ENCODE assay signal across 37 cellular contexts in genomic region chr2:68491582-68491981, GRCh38. TPM values are rescaled to one million over a fixed set of nuclear protein-coding genes. Genes with fewer than 3 reads are reported as not detected.
DNase-seq lines count a peak whose midpoint lies in the region; ATAC-seq, FAIRE-seq and TF ChIP-seq lines count a peak whose summit lies in the region.
"Had no signal": no experiment of that assay in that cellular context is flagged by ENCODE, and none has a peak within 500 bp of the region (broad histone marks: within the 10 kb centered on the region; RNA-seq: fewer than 3 reads in every experiment).

No MANE protein-coding gene starts in this region.

- H3K27ac Mint-ChIP-seq in progenitor cell of endocrine pancreas, result no peak overlapping the region
- H3K27ac Mint-ChIP-seq: B cell; CD14-positive monocyte; CD4-positive, alpha-beta memory T cell; CD4-positive, alpha-beta T cell; CD4-positive, CD25-positive, alpha-beta regulatory T cell; CD8-positive, alpha-beta memory T cell; CD8-positive, alpha-beta T cell had no signal

- peaks cover 9% of the 10 kb centered on the region for H3K36me3 Mint-ChIP-seq in progenitor cell of endocrine pancreas (ENCODE audit: insufficient read depth)

- H3K79me2 ChIP-seq in HepG2 (ENCODE audit: insufficient read depth, low read length), result no peaks in the 10 kb centered on the region

- no peak overlapping the region for H3K4me3 Mint-ChIP-seq in progenitor cell of endocrine pancreas (ENCODE audit: low read depth)
- H3K4me3 Mint-ChIP-seq: B cell; CD14-positive monocyte; CD4-positive, alpha-beta memory T cell; CD4-positive, alpha-beta T cell; CD4-positive, CD25-positive, alpha-beta regulatory T cell; CD8-positive, alpha-beta memory T cell; CD8-positive, alpha-beta T cell had no signal

- H3K27ac ChIP-seq in HepG2 (ENCODE audit: extremely low read length, insufficient read depth, low read length) (no peak overlapping the region), liver (ENCODE audit: low read depth in 1 of 2, low read length in 2 of 2) (peak overlapping the region; percentile 49 to 62), right lobe of liver (peak overlapping the region in 2 of 3 donors; percentile 60 to 64), coronary artery (no peak overlapping the region)
- H3K27ac ChIP-seq: 22Rv1; A549; BLaER1; BLaER1 treated with 17β-estradiol and CSF1 and Interleukin-3, amounts not matched to agents 10 nM and 100 nM; C4-2B had no signal

- H3K36me3 ChIP-seq in HepG2 (replicated peaks in 1 of 2; ENCODE audit: control insufficient read depth in 1 of 2, insufficient read depth in 2 of 2, low read length in 2 of 2), result no peaks in the 10 kb centered on the region
- peaks cover 0 to 3% (median 0%) of the 10 kb centered on the region in 4 donors for H3K36me3 ChIP-seq in liver (ENCODE audit: control insufficient read depth in 4 of 4, insufficient read depth in 3 of 4, low read depth in 1 of 4, low read length in 3 of 4)
- no peaks in the 10 kb centered on the region for H3K36me3 ChIP-seq in right lobe of liver
- H3K36me3 ChIP-seq: BE2C had no signal

- BruUV-seq in HepG2 (replicated peaks; lab: Mats Ljungman, UMichigan), result no TSS peak

- no peaks in the 10 kb centered on the region for H3K27me3 ChIP-seq in HepG2 (ENCODE audit: control insufficient read depth in 1 of 2, insufficient read depth in 2 of 2, low read length in 2 of 2)
- H3K27me3 ChIP-seq in liver (ENCODE audit: control insufficient read depth in 4 of 4, insufficient read depth in 4 of 4, low read length in 3 of 4), result no peaks in the 10 kb centered on the region
- H3K27me3 ChIP-seq in right lobe of liver, result no peaks in the 10 kb centered on the region
- H3K27me3 ChIP-seq: BE2C; BLaER1; BLaER1 treated with 17β-estradiol and CSF1 and Interleukin-3, amounts not matched to agents 10 nM and 100 nM had no signal

- in situ Hi-C loops in HepG2 (cut with HindIII; ENCODE audit: extremely low pct_ligation_motif_present, low pct_unique_long_range_greater_than_20kb), result loop anchor here (5.0 kb wide), 1 partner anchor 101 kb away; no protein-coding TSS in a partner anchor

- 32% methylated on average over 1 of the region's 1 CpG for WGBS in HepG2 (ENCODE audit: low lambda C conversion rate)
- 45% methylated on average over 1 of the region's 1 CpG for WGBS in liver
- 50% methylated on average over 1 of the region's 1 CpG for WGBS in right lobe of liver (ENCODE audit: insufficient coverage, low coverage, low lambda C conversion rate, missing lambda C conversion rate)

- H3K4me1 ChIP-seq in HepG2 (ENCODE audit: insufficient read depth, low read length) (no peaks in the 10 kb centered on the region), liver (ENCODE audit: control insufficient read depth in 4 of 4, insufficient read depth in 4 of 4, low read length in 3 of 4) (peaks cover 0 to 28% (median 20%) of the 10 kb centered on the region in 4 donors), right lobe of liver (peaks cover 0 to 28% (median 6%) of the 10 kb centered on the region in 4 donors)
- H3K4me1 ChIP-seq: A549, BE2C, Caco-2 had no signal

- CTCF ChIA-PET in HepG2 (lab: Yijun Ruan, JAX; ENCODE audit: low intra/inter-chr PET ratio, low total read pairs), result interaction anchor here (1.3 kb wide), 1 partner anchor 224 kb away, joined by 3 read pairs; no protein-coding TSS in a partner anchor

- TF ChIP-seq CTCF in HepG2 (CRISPR knock-in tag; IDR thresholded peaks at IDR 0.05), result no peak
- no peak for TF ChIP-seq CTCF in liver (IDR thresholded peaks at IDR 0.05; ENCODE audit: low read depth, low read length, missing input control)
- TF ChIP-seq CTCF in right lobe of liver (IDR thresholded peaks at IDR 0.05), result no peak
- TF ChIP-seq CTCF in progenitor cell of endocrine pancreas (IDR thresholded peaks at IDR 0.05; ENCODE audit: unreplicated experiment), result no peak
- TF ChIP-seq CTCF in coronary artery (IDR thresholded peaks at IDR 0.05), result no peak

- H3K9me3 Mint-ChIP-seq in progenitor cell of endocrine pancreas (ENCODE audit: low read depth), result peaks cover 9% of the 10 kb centered on the region

- H3K4me3 ChIP-seq in HepG2 (replicated peaks in 1 of 3; ENCODE audit: insufficient read depth in 1 of 3, low read depth in 2 of 3, low read length in 3 of 3) (no peak overlapping the region), liver (ENCODE audit: low read depth in 1 of 3, low read length in 3 of 3) (no peak overlapping the region), right lobe of liver (peak overlapping the region in 1 of 3 donors; percentile 0), coronary artery (no peak overlapping the region)
- H3K4me3 ChIP-seq: A549; BLaER1; BLaER1 treated with 17β-estradiol and CSF1 and Interleukin-3, amounts not matched to agents 10 nM and 100 nM had no signal

- H3K9me3 ChIP-seq in HepG2 (ENCODE audit: low read length) (peaks cover 19% of the 10 kb centered on the region; the same call in 1 of the 2 replicates), liver (ENCODE audit: control insufficient read depth in 4 of 4, low read length in 3 of 4) (peaks cover 0 to 4% (median 2%) of the 10 kb centered on the region in 4 donors), right lobe of liver (no peaks in the 10 kb centered on the region)
- H3K9me3 ChIP-seq: BE2C had no signal

- TF ChIP-seq EP300 in HepG2 (IDR thresholded peaks at IDR 0.05; ENCODE audit: low read depth in 2 of 2, low read length in 2 of 2), result no peak
- no peak for TF ChIP-seq EP300 in HepG2 (CRISPR knock-in tag; IDR thresholded peaks at IDR 0.05; ENCODE audit: borderline replicate concordance)

- intact Hi-C loops in HepG2 (cut with micrococcal nuclease; ENCODE audit: unreplicated experiment) (no loop called here), right lobe of liver (cut with DNase I) (no loop called here)

- H3K9ac ChIP-seq in HepG2 (ENCODE audit: insufficient read depth, low read depth, low read length) (no peak overlapping the region), liver (ENCODE audit: low read depth in 1 of 2, low read length in 2 of 2) (peak overlapping the region in 1 of 2 donors; percentile 14)
- H3K9ac ChIP-seq: BLaER1; BLaER1 treated with 17β-estradiol and CSF1 and Interleukin-3, amounts not matched to agents 10 nM and 100 nM had no signal

- no peak for TF ChIP-seq POLR2A in HepG2 (IDR thresholded peaks at IDR 0.05; ENCODE audit: insufficient read depth in 1 of 2, low read depth in 2 of 2, low read length in 2 of 2)
- TF ChIP-seq POLR2A in right lobe of liver (IDR thresholded peaks at IDR 0.05), result peak; percentile 49

- H3K4me1 Mint-ChIP-seq in progenitor cell of endocrine pancreas (ENCODE audit: low read depth), result peaks cover 3% of the 10 kb centered on the region

- FAIRE-seq in HepG2 (lab: Jason Lieb, UNC), result no peak
- FAIRE-seq: A204.1, A549, D721Med had no signal

- POLR2A ChIA-PET in HepG2 (lab: Yijun Ruan, JAX), result no interaction called here

- no peaks in the 10 kb centered on the region for H4K20me1 ChIP-seq in HepG2 (ENCODE audit: insufficient read depth, low read length)
- H4K20me1 ChIP-seq: BLaER1; BLaER1 treated with 17β-estradiol and CSF1 and Interleukin-3, amounts not matched to agents 10 nM and 100 nM had no signal

- no peaks in the 10 kb centered on the region for H3K27me3 Mint-ChIP-seq in progenitor cell of endocrine pancreas
- H3K27me3 Mint-ChIP-seq: B cell; CD4-positive, alpha-beta memory T cell; CD4-positive, alpha-beta T cell; CD4-positive, CD25-positive, alpha-beta regulatory T cell; CD8-positive, alpha-beta memory T cell had no signal

- H3K4me2 ChIP-seq in HepG2 (ENCODE audit: low read depth, low read length), result no peak overlapping the region
- H3K4me2 ChIP-seq: A549; BLaER1; BLaER1 treated with 17β-estradiol and CSF1 and Interleukin-3, amounts not matched to agents 10 nM and 100 nM had no signal

- H2AFZ ChIP-seq in HepG2 (ENCODE audit: low read length), result no peak overlapping the region

- ATAC-seq in left lobe of liver (peak; percentile 88), HepG2 (peak; percentile 66), right lobe of liver (peak; percentile 84 to 96 (median 92)), GM19463 (IDR thresholded peaks at IDR 0.05; ENCODE audit: unreplicated experiment) (no peak)
- ATAC-seq: A549; CD8-positive, alpha-beta T cell had no signal

- TF ChIP-seq RAD21 in HepG2 (CRISPR knock-in tag; IDR thresholded peaks at IDR 0.05) (no peak), liver (IDR thresholded peaks at IDR 0.05) (peak; percentile 27 to 33)

- DNase-seq in left lobe of liver (ENCODE audit: low spot score), result peak; percentile 58
- DNase-seq in HepG2 (ENCODE audit: low spot score), result peak; percentile 35
- peak in 1 of 3 donors; percentile 62 for DNase-seq in right lobe of liver
- no peak for DNase-seq in putamen (ENCODE audit: low spot score)
- no peak for DNase-seq in progenitor cell of endocrine pancreas (ENCODE audit: low spot score, unreplicated experiment)
- DNase-seq in coronary artery (ENCODE audit: low spot score), result no peak
- DNase-seq: 8988T; ACHN; AML-193; BE2C; C1 segment of cervical spinal cord; Caco-2; Calu3; CD4-positive, alpha-beta memory T cell; CD4-positive, alpha-beta T cell; CD4-positive, CD25-positive, alpha-beta regulatory T cell; CD8-positive, alpha-beta memory T cell; CD8-positive, alpha-beta T cell; COR-L47; DMS 273 treated with DMSO at 0.1 percent for 48 hours; DMS153; DMS53; DMS79; DMS79 treated with DMSO at 0.1 percent for 48 hours; DND-41; EL had no signal

RNA-seq across cellular contexts. Expression of gene APLF, which starts 24.2 kb away (rescaled TPM):
- total RNA-seq in left lobe of liver, result 1.1 TPM
- 2.0 and 2.2 TPM in 2 replicates for total RNA-seq in HepG2 (2016; rRNA removed; fragmentation: Illumina TruSeq; extraction: Trizol)
- 13.5 and 14.5 TPM in 2 replicates for total RNA-seq in HepG2 (2016; cell fraction: cytosol; rRNA removed; fragmentation: Illumina TruSeq; extraction: Trizol; ENCODE audit: low read depth)
- 1.7 and 2.3 TPM in 2 replicates for total RNA-seq in HepG2 (2016; cell fraction: insoluble cytoplasmic fraction; rRNA removed; fragmentation: Illumina TruSeq; extraction: Trizol)
- total RNA-seq in HepG2 (2016; cell fraction: membrane; rRNA removed; fragmentation: Illumina TruSeq; extraction: Trizol), result 7.8 and 9.4 TPM in 2 replicates
- total RNA-seq in HepG2 (2016; cell fraction: nucleus; rRNA removed; fragmentation: Illumina TruSeq; extraction: Trizol), result 2.2 and 2.3 TPM in 2 replicates
- polyA plus RNA-seq in HepG2 (2011; rRNA removed), result 0.45 and 0.57 TPM in 2 replicates
- polyA plus RNA-seq in HepG2 (2011; cell fraction: cytosol; rRNA removed), result 0.24 and 0.33 TPM in 2 replicates
- polyA plus RNA-seq in HepG2 (2011; cell fraction: nucleus; rRNA removed), result 0.34 and 0.47 TPM in 2 replicates
- 0.60 and 0.76 TPM in 2 replicates for polyA plus RNA-seq in HepG2 (2012)
- 0.14 and 0.24 TPM in 2 replicates for polyA plus RNA-seq in HepG2 (2016; cell fraction: cytosol; fragmentation: Illumina TruSeq; extraction: Trizol; ENCODE audit: low read depth)
- 1.5 and 2.1 TPM in 2 replicates for polyA plus RNA-seq in HepG2 (2016; cell fraction: insoluble cytoplasmic fraction; fragmentation: Illumina TruSeq; extraction: Trizol; ENCODE audit: low read depth)
- 0.31 and 0.42 TPM in 2 replicates for polyA plus RNA-seq in HepG2 (2016; cell fraction: membrane; fragmentation: Illumina TruSeq; extraction: Trizol; ENCODE audit: low read depth)
- polyA plus RNA-seq in HepG2 (2016; cell fraction: nucleus; fragmentation: Illumina TruSeq; extraction: Trizol; ENCODE audit: insufficient read depth, low read depth), result 1.4 and 1.7 TPM in 2 replicates
- 0.05 and 0.44 TPM in 2 replicates for polyA minus RNA-seq in HepG2 (2011; rRNA and poly(A)+ RNA removed; ENCODE audit: low replicate concordance)
- 0.79 and 2.0 TPM in 2 replicates for polyA minus RNA-seq in HepG2 (2011; cell fraction: cytosol; rRNA and poly(A)+ RNA removed)
- polyA minus RNA-seq in HepG2 (2011; cell fraction: nucleus; rRNA and poly(A)+ RNA removed), result 3.0 and 4.1 TPM in 2 replicates
- 1 to 10 TPM; 1.4 to 3.8 TPM for total RNA-seq in liver
- under 1 TPM; 0.18 to 0.58 TPM for polyA plus RNA-seq in liver
- 1 to 10 TPM; 1.3 to 2.3 (median 1.9) TPM for total RNA-seq in right lobe of liver
- total RNA-seq in progenitor cell of endocrine pancreas, result 10.6 and 11.6 TPM in 2 replicates

RNA-seq across cellular contexts. Expression of gene FBXO48, which starts 24.5 kb away (rescaled TPM):
- total RNA-seq in left lobe of liver, result 1.3 TPM
- 0.42 and 0.59 TPM in 2 replicates for total RNA-seq in HepG2 (2016; rRNA removed; fragmentation: Illumina TruSeq; extraction: Trizol)
- 0.18 and 0.20 TPM in 2 replicates for total RNA-seq in HepG2 (2016; cell fraction: cytosol; rRNA removed; fragmentation: Illumina TruSeq; extraction: Trizol; ENCODE audit: low read depth)
- 0.41 and 0.59 TPM in 2 replicates for total RNA-seq in HepG2 (2016; cell fraction: insoluble cytoplasmic fraction; rRNA removed; fragmentation: Illumina TruSeq; extraction: Trizol)
- 0.41 and 0.56 TPM in 2 replicates for total RNA-seq in HepG2 (2016; cell fraction: membrane; rRNA removed; fragmentation: Illumina TruSeq; extraction: Trizol)
- 0.56 and 0.69 TPM in 2 replicates for total RNA-seq in HepG2 (2016; cell fraction: nucleus; rRNA removed; fragmentation: Illumina TruSeq; extraction: Trizol)
- polyA plus RNA-seq in HepG2 (2011; rRNA removed), result 0.86 and 1.1 TPM in 2 replicates
- 0.32 and 0.64 TPM in 2 replicates for polyA plus RNA-seq in HepG2 (2011; cell fraction: cytosol; rRNA removed)
- polyA plus RNA-seq in HepG2 (2011; cell fraction: nucleus; rRNA removed), result 0.53 and 0.93 TPM in 2 replicates
- polyA plus RNA-seq in HepG2 (2012), result 0.45 and 0.62 TPM in 2 replicates
- polyA plus RNA-seq in HepG2 (2016; cell fraction: cytosol; fragmentation: Illumina TruSeq; extraction: Trizol; ENCODE audit: low read depth), result 0.22 and 0.27 TPM in 2 replicates
- 0.68 and 0.71 TPM in 2 replicates for polyA plus RNA-seq in HepG2 (2016; cell fraction: insoluble cytoplasmic fraction; fragmentation: Illumina TruSeq; extraction: Trizol; ENCODE audit: low read depth)
- polyA plus RNA-seq in HepG2 (2016; cell fraction: membrane; fragmentation: Illumina TruSeq; extraction: Trizol; ENCODE audit: low read depth), result 0.33 and 0.52 TPM in 2 replicates
- polyA plus RNA-seq in HepG2 (2016; cell fraction: nucleus; fragmentation: Illumina TruSeq; extraction: Trizol; ENCODE audit: insufficient read depth, low read depth), result 1.5 and 1.6 TPM in 2 replicates
- polyA minus RNA-seq in HepG2 (2011; rRNA and poly(A)+ RNA removed; ENCODE audit: low replicate concordance), result 0.28 and 0.68 TPM in 2 replicates
- polyA minus RNA-seq in HepG2 (2011; cell fraction: cytosol; rRNA and poly(A)+ RNA removed), result 0.44 and 0.49 TPM in 2 replicates
- polyA minus RNA-seq in HepG2 (2011; cell fraction: nucleus; rRNA and poly(A)+ RNA removed), result 1.5 and 1.6 TPM in 2 replicates
- under 1 TPM; 0.75 TPM for total RNA-seq in liver
- 1 to 10 TPM in 1 of 2 donors, under 1 TPM in 1; 0.45 to 1.0 TPM for polyA plus RNA-seq in liver
- total RNA-seq in right lobe of liver, result 1 to 10 TPM in 4 of 6 experiments, under 1 TPM in 2; 0.82 to 1.5 (median 1.2) TPM
- total RNA-seq in progenitor cell of endocrine pancreas, result 1.2 and 1.5 TPM in 2 replicates

Comparison
In these comparisons a context has a peak if more than half of its experiments do, and no peak if none do; other contexts are left out.
1. H3K27ac ChIP-seq: peak in liver (2 of 2) and right lobe of liver (2 of 3); none in HepG2 (single experiment) and coronary artery (0 of 2).
2. DNase-seq: peak in left lobe of liver (single experiment) and HepG2 (single experiment); none in putamen (single experiment), progenitor cell of endocrine pancreas (single experiment) and coronary artery (single experiment).